Comparison of ENCODE assay signal across 22 cellular contexts in genomic region chr2:178125125-178125524, GRCh38. TPM values are rescaled to one million over a fixed set of nuclear protein-coding genes. Genes with fewer than 3 reads are reported as not detected.
DNase-seq lines count a peak whose midpoint lies in the region; ATAC-seq and TF ChIP-seq lines count a peak whose summit lies in the region.
"Had no signal": no experiment of that assay in that cellular context is flagged by ENCODE, and none has a peak within 500 bp of the region (broad histone marks: within the 10 kb centered on the region; RNA-seq: fewer than 3 reads in every experiment).

No MANE protein-coding gene starts in this region.

- no peaks in the 10 kb centered on the region for H3K27me3 ChIP-seq in breast epithelium

- no peaks in the 10 kb centered on the region for H3K27me3 Mint-ChIP-seq in MCF 10A (ENCODE audit: insufficient read depth, unreplicated experiment)
- no peaks in the 10 kb centered on the region for H3K27me3 Mint-ChIP-seq in activated T-helper 17 cell treated with anti-CD3 and anti-CD28 coated beads, Interleukin-2, amount 50 U/mL, for 72 hours
- no peaks in the 10 kb centered on the region for H3K27me3 Mint-ChIP-seq in memory B cell

- POLR2A ChIA-PET in MCF 10A (lab: Yijun Ruan, JAX) = interaction anchor here (0.7 to 4.4 kb wide), 4 partner anchors 10 to 680 kb away, joined by 3 to 21 read pairs (median 4); partner anchors contain the start of gene RBM45

- H3K27ac Mint-ChIP-seq in MCF 10A (ENCODE audit: low read depth, unreplicated experiment) (peak overlapping the region; percentile 1), memory B cell (peak overlapping the region; percentile 0)
- H3K27ac Mint-ChIP-seq in activated T-helper 17 cell treated with anti-CD3 and anti-CD28 coated beads, Interleukin-2, amount 50 U/mL, for 72 hours = peak overlapping the region; percentile 7
- H3K27ac Mint-ChIP-seq: HFFc6 had no signal

- BruUV-seq in MCF 10A (replicated peaks; lab: Mats Ljungman, UMichigan) = no TSS peak

- H3K9me3 Mint-ChIP-seq in MCF 10A (ENCODE audit: unreplicated experiment) (no peaks in the 10 kb centered on the region), memory B cell (no peaks in the 10 kb centered on the region)
- no peaks in the 10 kb centered on the region for H3K9me3 Mint-ChIP-seq in activated T-helper 17 cell treated with anti-CD3 and anti-CD28 coated beads, Interleukin-2, amount 50 U/mL, for 72 hours
- H3K9me3 Mint-ChIP-seq: HFFc6 had no signal

- H3K4me3 ChIP-seq in breast epithelium = no peak overlapping the region

- DNase-seq in MCF 10A (ENCODE audit: unreplicated experiment) (no peak), breast epithelium (ENCODE audit: low spot score in 2 of 2) (no peak), memory B cell (ENCODE audit: low spot score in 2 of 2) (no peak), foreskin melanocyte (no peak), GM03348 (ENCODE audit: low spot score) (no peak), GF-D8 (lab: John Stamatoyannopoulos, UW) (no peak)
- DNase-seq: AML-193, EL, HFFc6, KG1, NCI-H1105, NCI-H146, NCI-H2029, NCI-H2171, NCI-H345, NCI-H524, NCI-H774, SIG-M5, SK-N-SH had no signal

- TF ChIP-seq CTCF in MCF 10A (IDR thresholded peaks at IDR 0.05; ENCODE audit: unreplicated experiment) (no peak), breast epithelium (IDR thresholded peaks at IDR 0.05) (no peak)

- H3K4me3 Mint-ChIP-seq in MCF 10A (ENCODE audit: unreplicated experiment) (no peak overlapping the region), memory B cell (no peak overlapping the region)
- H3K4me3 Mint-ChIP-seq in activated T-helper 17 cell treated with anti-CD3 and anti-CD28 coated beads, Interleukin-2, amount 50 U/mL, for 72 hours = no peak overlapping the region
- H3K4me3 Mint-ChIP-seq: HFFc6 had no signal

- H3K9me3 ChIP-seq in breast epithelium = no peaks in the 10 kb centered on the region
- H3K9me3 ChIP-seq: SK-N-SH had no signal

- CTCF ChIA-PET in MCF 10A (lab: Yijun Ruan, JAX) = interaction anchor here (0.6 to 3.8 kb wide), 5 partner anchors 9 to 294 kb away, joined by 3 to 25 read pairs (median 3); partner anchors contain the start of gene RBM45

- no peak for TF ChIP-seq POLR2A in breast epithelium (IDR thresholded peaks at IDR 0.05)

- H3K36me3 Mint-ChIP-seq in MCF 10A (ENCODE audit: insufficient read depth, unreplicated experiment) (peaks cover 78% of the 10 kb centered on the region), memory B cell (peaks cover 39% of the 10 kb centered on the region)
- peaks cover 90% of the 10 kb centered on the region for H3K36me3 Mint-ChIP-seq in activated T-helper 17 cell treated with anti-CD3 and anti-CD28 coated beads, Interleukin-2, amount 50 U/mL, for 72 hours (ENCODE audit: low read depth)

- intact Hi-C loops in MCF 10A (cut with micrococcal nuclease) (no loop called here), breast epithelium (cut with DNase I; ENCODE audit: low total_unique reads) (no loop called here)

- H3K4me1 Mint-ChIP-seq in MCF 10A (ENCODE audit: insufficient read depth, unreplicated experiment) (peaks cover 8% of the 10 kb centered on the region), memory B cell (no peaks in the 10 kb centered on the region)
- H3K4me1 Mint-ChIP-seq in activated T-helper 17 cell treated with anti-CD3 and anti-CD28 coated beads, Interleukin-2, amount 50 U/mL, for 72 hours = no peaks in the 10 kb centered on the region

- no peaks in the 10 kb centered on the region for H3K4me1 ChIP-seq in breast epithelium

- H3K36me3 ChIP-seq in breast epithelium = peaks cover 4% of the 10 kb centered on the region

- no peak overlapping the region for H3K27ac ChIP-seq in breast epithelium
- H3K27ac ChIP-seq: C4-2B had no signal

- ATAC-seq in activated T-helper 17 cell treated with anti-CD3 and anti-CD28 coated beads, Interleukin-2, amount 50 U/mL, for 72 hours (replicated peaks) = no peak
- ATAC-seq in memory B cell (ENCODE audit: low read depth) = no peak
- ATAC-seq: Panc1 had no signal

RNA-seq across cellular contexts. Expression of gene RBM45, which starts 12.9 kb away (rescaled TPM):
- total RNA-seq in MCF 10A (2022) = 12.7 and 14.5 TPM in 2 replicates
- total RNA-seq in breast epithelium = 10 to 100 TPM; 12.8 to 18.1 (median 15.4) TPM
- total RNA-seq in activated T-helper 17 cell treated with anti-CD3 and anti-CD28 coated beads, Interleukin-2, amount 50 U/mL, for 72 hours = 10 to 100 TPM in 1 of 2 donors, 1 to 10 TPM in 1; 5.7 to 13.4 TPM

RNA-seq across cellular contexts. Expression of gene PDE11A, which starts 52.5 kb away (rescaled TPM):
- not detected in 2 replicates for total RNA-seq in MCF 10A (2022)
- 1 to 10 TPM in 2 of 3 donors, under 1 TPM in 1; 0.96 to 2.3 (median 2.2) TPM for total RNA-seq in breast epithelium
- total RNA-seq in activated T-helper 17 cell treated with anti-CD3 and anti-CD28 coated beads, Interleukin-2, amount 50 U/mL, for 72 hours = under 1 TPM in 1 of 2 donors, not detected in 1; 0.08 TPM
